Comparison of ENCODE assay signal across 4 cellular contexts in genomic region chr7:76271384-76271783, GRCh38.
A peak's percentile ranks its signal among the peaks of the same experiment; 100 is the strongest.
TF ChIP-seq lines count a peak whose summit lies in the region.

No MANE protein-coding gene starts in this region.

TF ChIP-seq in HEK293, 187 proteins besides CTCF, POLR2A, EP300 and RAD21:
- peak; percentile 91 for TF ChIP-seq ZNF121 (tag by site-specific recombination; IDR thresholded peaks at IDR 0.05)

TF ChIP-seq in WTC11, 78 proteins besides CTCF, POLR2A, EP300 and RAD21:
- TF ChIP-seq ZNF121 (CRISPR knock-in tag; IDR thresholded peaks at IDR 0.05) = peak; percentile 81; the same call in 1 of the 2 replicates

TF ChIP-seq in K562, 482 proteins besides CTCF, POLR2A, EP300 and RAD21:
- TF ChIP-seq ZNF121 (CRISPR knock-in tag; conservative IDR thresholded peaks at IDR 0.05) = peak; percentile 70
TF ChIP-seq in K562: peak in this region for 1; not testable (repeated sequence) for 481.

TF ChIP-seq in HepG2, 621 proteins besides CTCF, POLR2A, EP300 and RAD21:
- TF ChIP-seq, protein P1, sequence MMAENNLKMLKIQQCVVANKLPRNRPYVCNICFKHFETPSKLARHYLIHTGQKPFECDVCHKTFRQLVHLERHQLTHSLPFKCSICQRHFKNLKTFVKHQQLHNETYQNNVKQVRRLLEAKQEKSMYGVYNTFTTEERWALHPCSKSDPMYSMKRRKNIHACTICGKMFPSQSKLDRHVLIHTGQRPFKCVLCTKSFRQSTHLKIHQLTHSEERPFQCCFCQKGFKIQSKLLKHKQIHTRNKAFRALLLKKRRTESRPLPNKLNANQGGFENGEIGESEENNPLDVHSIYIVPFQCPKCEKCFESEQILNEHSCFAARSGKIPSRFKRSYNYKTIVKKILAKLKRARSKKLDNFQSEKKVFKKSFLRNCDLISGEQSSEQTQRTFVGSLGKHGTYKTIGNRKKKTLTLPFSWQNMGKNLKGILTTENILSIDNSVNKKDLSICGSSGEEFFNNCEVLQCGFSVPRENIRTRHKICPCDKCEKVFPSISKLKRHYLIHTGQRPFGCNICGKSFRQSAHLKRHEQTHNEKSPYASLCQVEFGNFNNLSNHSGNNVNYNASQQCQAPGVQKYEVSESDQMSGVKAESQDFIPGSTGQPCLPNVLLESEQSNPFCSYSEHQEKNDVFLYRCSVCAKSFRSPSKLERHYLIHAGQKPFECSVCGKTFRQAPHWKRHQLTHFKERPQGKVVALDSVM (CRISPR knock-in tag; IDR thresholded peaks at IDR 0.05) = peak; percentile 40; the same call in 1 of the 2 replicates
- TF ChIP-seq ZNF121 (CRISPR knock-in tag; IDR thresholded peaks at IDR 0.05) = peak; percentile 51; the same call in 1 of the 2 replicates
